ENCODE assay signal across 20 cellular contexts in genomic region chr6:33656844-33657243, GRCh38.
"Had no signal": no experiment of that assay in that cellular context is flagged by ENCODE, and none has a peak within 500 bp of the region (broad histone marks: within the 10 kb centered on the region; RNA-seq: fewer than 3 reads in every experiment).

No MANE protein-coding gene starts in this region.

- H3K27ac ChIP-seq: adrenal gland, Peyer's patch had no signal

- H3K9me3 Mint-ChIP-seq: activated CD4-positive, alpha-beta memory T cell treated with anti-CD3 and anti-CD28 coated beads for 36 hours; activated CD4-positive, alpha-beta T cell treated with anti-CD3 and anti-CD28 coated beads, Interleukin-2, amount 10 ng/mL, durations not matched to agents 7 days and 5 days; activated naive CD8-positive, alpha-beta T cell treated with anti-CD3 and anti-CD28 coated beads, Interleukin-2, amount 10 ng/mL, durations not matched to agents 7 days and 5 days; T-helper 1 cell treated with Interleukin-12 subunit alpha and Interleukin-12 subunit beta and Interleukin-4 antibody, amounts not matched to agents 30 μg/mL and 1 μg/mL, for 36 hours had no signal

- H3K4me1 ChIP-seq: adrenal gland, Peyer's patch had no signal

- H3K36me3 ChIP-seq: adrenal gland had no signal

- H3K9me3 ChIP-seq: adrenal gland, Peyer's patch had no signal

- H3K27ac Mint-ChIP-seq: activated CD4-positive, alpha-beta memory T cell treated with anti-CD3 and anti-CD28 coated beads for 36 hours; activated CD4-positive, alpha-beta T cell treated with anti-CD3 and anti-CD28 coated beads, Interleukin-2, amount 10 ng/mL, durations not matched to agents 7 days and 5 days; activated naive CD8-positive, alpha-beta T cell treated with anti-CD3 and anti-CD28 coated beads, Interleukin-2, amount 10 ng/mL, durations not matched to agents 7 days and 5 days; T-helper 1 cell treated with Interleukin-12 subunit alpha and Interleukin-12 subunit beta and Interleukin-4 antibody, amounts not matched to agents 30 μg/mL and 1 μg/mL, for 36 hours had no signal

- H3K27me3 ChIP-seq: adrenal gland, Peyer's patch had no signal

- H3K4me3 Mint-ChIP-seq: activated CD4-positive, alpha-beta memory T cell treated with anti-CD3 and anti-CD28 coated beads for 36 hours; activated CD4-positive, alpha-beta T cell treated with anti-CD3 and anti-CD28 coated beads, Interleukin-2, amount 10 ng/mL, durations not matched to agents 7 days and 5 days; activated naive CD8-positive, alpha-beta T cell treated with anti-CD3 and anti-CD28 coated beads, Interleukin-2, amount 10 ng/mL, durations not matched to agents 7 days and 5 days; T-helper 1 cell treated with Interleukin-12 subunit alpha and Interleukin-12 subunit beta and Interleukin-4 antibody, amounts not matched to agents 30 μg/mL and 1 μg/mL, for 36 hours had no signal

- DNase-seq: activated CD4-positive, alpha-beta memory T cell treated with anti-CD3 and anti-CD28 coated beads for 36 hours; activated CD4-positive, alpha-beta T cell treated with anti-CD3 and anti-CD28 coated beads, Interleukin-2, amount 10 ng/mL, durations not matched to agents 7 days and 5 days; activated CD4-positive, CD25-positive, alpha-beta regulatory T cell; activated CD8-positive, alpha-beta memory T cell treated with anti-CD3 and anti-CD28 coated beads, Interleukin-2, amount 50 U/mL, for 4 hours; activated naive CD4-positive, alpha-beta T cell treated with anti-CD3 and anti-CD28 coated beads, Interleukin-2, amount 50 U/mL, for 16 hours; activated naive CD8-positive, alpha-beta T cell treated with anti-CD3 and anti-CD28 coated beads, Interleukin-2, amount 10 ng/mL, durations not matched to agents 7 days and 5 days; adrenal gland; anterior cingulate cortex; MM.1S; NCI-H1105 treated with DMSO at 0.1 percent for 48 hours; NCI-H1436 treated with DMSO at 0.1 percent for 48 hours; NCI-H187; NCI-H2081; NCI-H510A treated with DMSO at 0.1 percent for 48 hours; NCI-H69; NK-92 treated with Interleukin-12 subunit alpha and Interleukin-12 subunit beta, amount 100 ng/mL, for 24 hours; Peyer's patch; SHP77 treated with DMSO at 0.1 percent for 48 hours; T1000 had no signal

- H3K27me3 Mint-ChIP-seq: activated CD4-positive, alpha-beta memory T cell treated with anti-CD3 and anti-CD28 coated beads for 36 hours; activated CD4-positive, alpha-beta T cell treated with anti-CD3 and anti-CD28 coated beads, Interleukin-2, amount 10 ng/mL, durations not matched to agents 7 days and 5 days; activated naive CD8-positive, alpha-beta T cell treated with anti-CD3 and anti-CD28 coated beads, Interleukin-2, amount 10 ng/mL, durations not matched to agents 7 days and 5 days had no signal

- H3K4me3 ChIP-seq: adrenal gland, Peyer's patch had no signal
